In the genomic region with DNA sequence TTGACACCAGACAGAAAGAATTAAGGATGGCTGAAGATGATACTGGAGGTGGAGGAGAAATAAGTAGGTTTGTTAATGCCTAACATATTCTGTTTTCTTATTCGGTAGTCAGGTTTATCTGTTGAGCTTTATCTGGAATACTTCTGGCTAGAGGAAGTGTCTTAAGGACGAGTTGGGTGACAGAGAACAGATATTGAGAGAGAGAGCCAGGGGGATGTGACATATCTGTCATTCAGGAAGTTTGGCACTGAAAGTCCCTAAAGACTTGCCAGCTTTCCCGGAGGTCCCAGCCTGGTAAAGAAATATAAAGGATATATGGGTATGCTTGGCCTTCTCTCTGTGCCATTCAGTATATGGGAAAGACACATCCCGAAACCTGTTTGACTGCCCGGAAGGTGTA, we compare ENCODE assay signal across 31 cellular contexts.
"Had no signal": no experiment of that assay in that cellular context is flagged by ENCODE, and none has a peak within 500 bp of the region (broad histone marks: within the 10 kb centered on the region; RNA-seq: fewer than 3 reads in every experiment).

No MANE protein-coding gene starts in this region.

- H3K27me3 Mint-ChIP-seq: activated B cell treated with CpG ODN at 0.5 μM for 24 hours; activated CD4-positive, alpha-beta memory T cell treated with anti-CD3 and anti-CD28 coated beads for 36 hours; activated naive CD4-positive, alpha-beta T cell treated with anti-CD3 and anti-CD28 coated beads, Interleukin-2, amount 10 ng/mL, durations not matched to agents 7 days and 5 days; activated naive CD8-positive, alpha-beta T cell treated with anti-CD3 and anti-CD28 coated beads, Interleukin-2, amount 10 ng/mL, durations not matched to agents 7 days and 5 days; activated T-cell treated with anti-CD3 and anti-CD28 coated beads, Interleukin-2, amount 50 U/mL, for 24 hours; brain; T-helper 17 cell had no signal

- H3K27me3 ChIP-seq: ascending aorta, breast epithelium, esophagus muscularis mucosa, foreskin keratinocyte, gastrocnemius medialis had no signal

- H3K9me3 ChIP-seq: ascending aorta, breast epithelium, esophagus muscularis mucosa, gastrocnemius medialis had no signal

- H3K36me3 ChIP-seq: breast epithelium, gastrocnemius medialis, WERI-Rb-1 had no signal

- H3K27ac ChIP-seq: ascending aorta, breast epithelium, esophagus muscularis mucosa, foreskin keratinocyte, gastrocnemius medialis, WERI-Rb-1 had no signal

- H3K27ac Mint-ChIP-seq: activated B cell treated with CpG ODN at 0.5 μM for 24 hours; activated CD4-positive, alpha-beta memory T cell treated with anti-CD3 and anti-CD28 coated beads for 36 hours; activated CD8-positive, alpha-beta T cell treated with anti-CD3 and anti-CD28 coated beads, Interleukin-2, amount 10 ng/mL, durations not matched to agents 7 days and 5 days; activated naive CD4-positive, alpha-beta T cell treated with anti-CD3 and anti-CD28 coated beads, Interleukin-2, amount 10 ng/mL, durations not matched to agents 7 days and 5 days; activated naive CD4-positive, alpha-beta T cell treated with anti-CD3 and anti-CD28 coated beads, Interleukin-2, amount 50 U/mL, for 72 hours; activated naive CD8-positive, alpha-beta T cell treated with anti-CD3 and anti-CD28 coated beads, Interleukin-2, amount 10 ng/mL, durations not matched to agents 7 days and 5 days; activated T-cell treated with anti-CD3 and anti-CD28 coated beads, Interleukin-2, amount 50 U/mL, for 24 hours; activated T-cell treated with anti-CD3 and anti-CD28 coated beads, Interleukin-2, amount 50 U/mL, for 72 hours; brain; effector memory CD8-positive, alpha-beta T cell; T-helper 17 cell; T-helper 2 cell treated with Interferon-gamma antibody and Interleukin-4, amounts not matched to agents 5 μg/mL and 100 μg/mL, for 36 hours had no signal

- ATAC-seq: activated CD4-positive, CD25-positive, alpha-beta regulatory T cell treated with anti-CD3 and anti-CD28 coated beads, Interleukin-2, amount 50 U/mL, for 24 hours; activated CD8-positive, alpha-beta T cell treated with anti-CD3 and anti-CD28 coated beads, Interleukin-2, amount 10 ng/mL, durations not matched to agents 7 days and 5 days; activated naive CD4-positive, alpha-beta T cell treated with anti-CD3 and anti-CD28 coated beads, Interleukin-2, amount 50 U/mL, for 72 hours; activated T-cell treated with anti-CD3 and anti-CD28 coated beads, Interleukin-2, amount 50 U/mL, for 72 hours; effector memory CD8-positive, alpha-beta T cell; foreskin keratinocyte; gastrocnemius medialis; T-helper 17 cell had no signal

- H3K4me1 Mint-ChIP-seq: activated B cell treated with CpG ODN at 0.5 μM for 24 hours; activated naive CD4-positive, alpha-beta T cell treated with anti-CD3 and anti-CD28 coated beads, Interleukin-2, amount 10 ng/mL, durations not matched to agents 7 days and 5 days; activated naive CD8-positive, alpha-beta T cell treated with anti-CD3 and anti-CD28 coated beads, Interleukin-2, amount 10 ng/mL, durations not matched to agents 7 days and 5 days; brain; T-helper 17 cell had no signal

- H3K9me3 Mint-ChIP-seq: activated CD4-positive, alpha-beta memory T cell treated with anti-CD3 and anti-CD28 coated beads for 36 hours had no signal

- H3K4me3 Mint-ChIP-seq: activated B cell treated with CpG ODN at 0.5 μM for 24 hours; activated CD4-positive, alpha-beta memory T cell treated with anti-CD3 and anti-CD28 coated beads for 36 hours; activated CD8-positive, alpha-beta T cell treated with anti-CD3 and anti-CD28 coated beads, Interleukin-2, amount 10 ng/mL, durations not matched to agents 7 days and 5 days; activated naive CD4-positive, alpha-beta T cell treated with anti-CD3 and anti-CD28 coated beads, Interleukin-2, amount 10 ng/mL, durations not matched to agents 7 days and 5 days; activated naive CD8-positive, alpha-beta T cell treated with anti-CD3 and anti-CD28 coated beads, Interleukin-2, amount 10 ng/mL, durations not matched to agents 7 days and 5 days; activated T-cell treated with anti-CD3 and anti-CD28 coated beads, Interleukin-2, amount 50 U/mL, for 24 hours; activated T-cell treated with anti-CD3 and anti-CD28 coated beads, Interleukin-2, amount 50 U/mL, for 72 hours; brain; effector memory CD8-positive, alpha-beta T cell; T-helper 17 cell; T-helper 2 cell treated with Interferon-gamma antibody and Interleukin-4, amounts not matched to agents 5 μg/mL and 100 μg/mL, for 36 hours had no signal

- H3K4me1 ChIP-seq: ascending aorta, breast epithelium, foreskin keratinocyte, gastrocnemius medialis had no signal

- DNase-seq: activated B cell treated with CpG ODN at 0.5 μM for 24 hours; activated CD4-positive, alpha-beta memory T cell treated with anti-CD3 and anti-CD28 coated beads for 36 hours; activated CD4-positive, alpha-beta T cell treated with anti-CD3 and anti-CD28 coated beads for 48 hours; activated CD8-positive, alpha-beta memory T cell treated with anti-CD3 and anti-CD28 coated beads, Interleukin-2, amount 50 U/mL, for 48 hours; activated CD8-positive, alpha-beta T cell treated with anti-CD3 and anti-CD28 coated beads, Interleukin-2, amount 10 ng/mL, durations not matched to agents 7 days and 5 days; activated gamma-delta T cell; activated naive CD4-positive, alpha-beta T cell; activated naive CD4-positive, alpha-beta T cell treated with anti-CD3 and anti-CD28 coated beads, Interleukin-2, amount 10 ng/mL, durations not matched to agents 7 days and 5 days; activated naive CD8-positive, alpha-beta T cell treated with anti-CD3 and anti-CD28 coated beads, Interleukin-2, amount 10 ng/mL, durations not matched to agents 7 days and 5 days; activated T-cell treated with anti-CD3 and anti-CD28 coated beads for 4 hours; activated T-cell treated with anti-CD3 and anti-CD28 coated beads, Interleukin-2, amount 50 U/mL, for 24 hours; activated T-cell treated with anti-CD3 and anti-CD28 coated beads, Interleukin-2, amount 50 U/mL, for 72 hours; caudate nucleus; cortex of kidney; dermis blood vessel endothelial cell; effector CD4-positive, alpha-beta T cell; effector memory CD8-positive, alpha-beta T cell; erythroblast; foreskin keratinocyte; gastrocnemius medialis; T-helper 1 cell; T-helper 17 cell; T1000; WERI-Rb-1 had no signal

- H3K4me3 ChIP-seq: ascending aorta, breast epithelium, esophagus muscularis mucosa, gastrocnemius medialis had no signal

- H3K36me3 Mint-ChIP-seq: activated CD4-positive, alpha-beta memory T cell treated with anti-CD3 and anti-CD28 coated beads for 36 hours; activated naive CD4-positive, alpha-beta T cell treated with anti-CD3 and anti-CD28 coated beads, Interleukin-2, amount 10 ng/mL, durations not matched to agents 7 days and 5 days; activated naive CD4-positive, alpha-beta T cell treated with anti-CD3 and anti-CD28 coated beads, Interleukin-2, amount 50 U/mL, for 72 hours; activated naive CD8-positive, alpha-beta T cell treated with anti-CD3 and anti-CD28 coated beads, Interleukin-2, amount 10 ng/mL, durations not matched to agents 7 days and 5 days; brain had no signal
